ENCODE assay signal across 9 cellular contexts in genomic region chr18:7452331-7452730, GRCh38.
DNase-seq lines count a peak whose midpoint lies in the region; ATAC-seq, FAIRE-seq and TF ChIP-seq lines count a peak whose summit lies in the region.
"Had no signal": no experiment of that assay in that cellular context is flagged by ENCODE, and none has a peak within 500 bp of the region (broad histone marks: within the 10 kb centered on the region; RNA-seq: fewer than 3 reads in every experiment).

No MANE protein-coding gene starts in this region.

- TF ChIP-seq POLR2A in A549 (IDR thresholded peaks at IDR 0.05; ENCODE audit: low read length) (no peak), GM12891 (IDR thresholded peaks at IDR 0.05; ENCODE audit: low read depth, low read length) (no peak)

- H3K27me3 ChIP-seq in OCI-LY3 (ENCODE audit: low read depth, low read length) = no peaks in the 10 kb centered on the region
- H3K27me3 ChIP-seq in naive thymus-derived CD4-positive, alpha-beta T cell (ENCODE audit: control insufficient read depth in 2 of 2, insufficient read depth in 2 of 2, low read length in 2 of 2) = no peaks in the 10 kb centered on the region

- in situ Hi-C loops in GM13977 (cut with MboI; ENCODE audit: low pct_unique_long_range_greater_than_20kb, low sequenced_read_pairs, unreplicated experiment) = no loop called here

- FAIRE-seq in A549 (lab: Jason Lieb, UNC) (no peak), GM12891 (lab: Jason Lieb, UNC) (no peak)

- H2AFZ ChIP-seq in OCI-LY3 (ENCODE audit: low read depth, low read length) = no peak overlapping the region

- no peaks in the 10 kb centered on the region for H3K79me2 ChIP-seq in OCI-LY3 (ENCODE audit: low read length)

- CTCF ChIA-PET in A549 (lab: Yijun Ruan, JAX) = interaction anchor here (1.1 to 2.1 kb wide), 4 partner anchors 8 to 115 kb away, joined by 3 to 5 read pairs (median 4); partner anchors contain the start of gene PTPRM
- CTCF ChIA-PET in naive thymus-derived CD4-positive, alpha-beta T cell (lab: Charles Lee) = no interaction called here

- no peaks in the 10 kb centered on the region for H3K4me1 ChIP-seq in A549
- H3K4me1 ChIP-seq in OCI-LY3 (ENCODE audit: low read length) = no peaks in the 10 kb centered on the region
- H3K4me1 ChIP-seq in naive thymus-derived CD4-positive, alpha-beta T cell (ENCODE audit: control insufficient read depth in 2 of 2, insufficient read depth in 2 of 2, low read length in 2 of 2) = no peaks in the 10 kb centered on the region

- H3K9ac ChIP-seq in OCI-LY3 (ENCODE audit: low read length) = no peak overlapping the region

- TF ChIP-seq RAD21 in A549 (conservative IDR thresholded peaks at IDR 0.05 in 1 of 2, IDR thresholded peaks at IDR 0.05 in 1 of 2) = peak; percentile 10 to 45; a peak in 2 of 5 replicates

- H3K27ac ChIP-seq in A549 = no peak overlapping the region
- H3K27ac ChIP-seq in OCI-LY3 (ENCODE audit: low read length) = no peak overlapping the region
- no peak overlapping the region for H3K27ac ChIP-seq in naive thymus-derived CD4-positive, alpha-beta T cell (ENCODE audit: low read depth, low read length)

- peak; percentile 93 to 97; a peak in 5 of 6 replicates for ATAC-seq in A549
- peak; percentile 8 for ATAC-seq in naive thymus-derived CD4-positive, alpha-beta T cell
- ATAC-seq in HG03280 (IDR thresholded peaks at IDR 0.05; ENCODE audit: unreplicated experiment) = no peak

- H4K20me1 ChIP-seq in OCI-LY3 (ENCODE audit: insufficient read depth, low read length) = no peaks in the 10 kb centered on the region

- POLR2A ChIA-PET in A549 (lab: Yijun Ruan, JAX) = no interaction called here
- POLR2A ChIA-PET in naive thymus-derived CD4-positive, alpha-beta T cell (lab: Charles Lee) = no interaction called here

- H3K36me3 ChIP-seq in OCI-LY3 (replicated peaks; ENCODE audit: low read depth, low read length) = no peaks in the 10 kb centered on the region
- no peaks in the 10 kb centered on the region for H3K36me3 ChIP-seq in naive thymus-derived CD4-positive, alpha-beta T cell (ENCODE audit: control insufficient read depth in 2 of 3, insufficient read depth in 3 of 3, low read length in 3 of 3)

- TF ChIP-seq EP300 in A549 (IDR thresholded peaks at IDR 0.05) = no peak

- TF ChIP-seq CTCF in A549 (IDR thresholded peaks at IDR 0.05) = peak; percentile 36
- TF ChIP-seq CTCF in OCI-LY3 (IDR thresholded peaks at IDR 0.05; ENCODE audit: low read depth, low read length) = peak; percentile 29; the same call in 1 of the 2 replicates
- TF ChIP-seq CTCF in epithelial cell of proximal tubule (conservative IDR thresholded peaks at IDR 0.05; ENCODE audit: low read depth, low read length) = peak; percentile 75
- TF ChIP-seq CTCF in GM13977 (IDR thresholded peaks at IDR 0.05; ENCODE audit: extremely low read depth, insufficient read depth, missing control alignments) = no peak

- WGBS in A549 (ENCODE audit: missing lambda C conversion rate) = 19% methylated on average over 6 of the region's 6 CpGs

- DNase-seq in A549 (ENCODE audit: low read depth in 1 of 2, low spot score in 1 of 2) = peak; percentile 43 to 50
- peak; percentile 30 for DNase-seq in GM12891 (ENCODE audit: insufficient read length, low spot score)
- no peak for DNase-seq in epithelial cell of proximal tubule (ENCODE audit: low read depth)
- no peak for DNase-seq in naive thymus-derived CD4-positive, alpha-beta T cell
- DNase-seq in activated gamma-delta T cell (lab: John Stamatoyannopoulos, UW) = no peak
- no peak for DNase-seq in GM13977 (ENCODE audit: low spot score)

- no peaks in the 10 kb centered on the region for H3K36me3 Mint-ChIP-seq in naive thymus-derived CD4-positive, alpha-beta T cell
- H3K36me3 Mint-ChIP-seq: activated naive CD4-positive, alpha-beta T cell treated with anti-CD3 and anti-CD28 coated beads, Interleukin-2, amount 50 U/mL, for 24 hours had no signal

- no peak overlapping the region for H3K4me3 ChIP-seq in A549
- H3K4me3 ChIP-seq in OCI-LY3 (ENCODE audit: low read length) = no peak overlapping the region
- no peak overlapping the region for H3K4me3 ChIP-seq in epithelial cell of proximal tubule (ENCODE audit: low read depth, low read length)
- no peak overlapping the region for H3K4me3 ChIP-seq in naive thymus-derived CD4-positive, alpha-beta T cell (ENCODE audit: low read length)

- H3K4me3 Mint-ChIP-seq in naive thymus-derived CD4-positive, alpha-beta T cell = no peak overlapping the region
- H3K4me3 Mint-ChIP-seq: activated naive CD4-positive, alpha-beta T cell treated with anti-CD3 and anti-CD28 coated beads, Interleukin-2, amount 50 U/mL, for 24 hours had no signal

- H3K27ac Mint-ChIP-seq in naive thymus-derived CD4-positive, alpha-beta T cell = no peak overlapping the region
- H3K27ac Mint-ChIP-seq: activated naive CD4-positive, alpha-beta T cell treated with anti-CD3 and anti-CD28 coated beads, Interleukin-2, amount 50 U/mL, for 24 hours had no signal

- intact Hi-C loops in naive thymus-derived CD4-positive, alpha-beta T cell (cut with micrococcal nuclease) = no loop called here

- H3K4me1 Mint-ChIP-seq in naive thymus-derived CD4-positive, alpha-beta T cell = no peaks in the 10 kb centered on the region
- H3K4me1 Mint-ChIP-seq: activated naive CD4-positive, alpha-beta T cell treated with anti-CD3 and anti-CD28 coated beads, Interleukin-2, amount 50 U/mL, for 24 hours had no signal

- H3K27me3 Mint-ChIP-seq in naive thymus-derived CD4-positive, alpha-beta T cell = no peaks in the 10 kb centered on the region
- H3K27me3 Mint-ChIP-seq: activated naive CD4-positive, alpha-beta T cell treated with anti-CD3 and anti-CD28 coated beads, Interleukin-2, amount 50 U/mL, for 24 hours had no signal

- peaks cover 0 to 5% (median 3%) of the 10 kb centered on the region in 11 donors for H3K9me3 Mint-ChIP-seq in naive thymus-derived CD4-positive, alpha-beta T cell
- H3K9me3 Mint-ChIP-seq: activated naive CD4-positive, alpha-beta T cell treated with anti-CD3 and anti-CD28 coated beads, Interleukin-2, amount 50 U/mL, for 24 hours had no signal

- H3K4me2 ChIP-seq in A549 (no peak overlapping the region), OCI-LY3 (ENCODE audit: low read length) (no peak overlapping the region)

- H3K9me3 ChIP-seq in A549 (no peaks in the 10 kb centered on the region), OCI-LY3 (ENCODE audit: insufficient read depth, low read length) (no peaks in the 10 kb centered on the region)
- no peaks in the 10 kb centered on the region for H3K9me3 ChIP-seq in naive thymus-derived CD4-positive, alpha-beta T cell (ENCODE audit: control insufficient read depth in 2 of 3, low read length in 3 of 3)

TF ChIP-seq in A549, 52 proteins besides CTCF, POLR2A, EP300 and RAD21 (continues in another document):
- TF ChIP-seq KDM5A (IDR thresholded peaks at IDR 0.05) = no peak
- no peak for TF ChIP-seq ZFP36 (IDR thresholded peaks at IDR 0.05; ENCODE audit: borderline replicate concordance, partially characterized antibody)
- no peak for TF ChIP-seq JUN (IDR thresholded peaks at IDR 0.05)
- no peak for TF ChIP-seq CBX2 (IDR thresholded peaks at IDR 0.05; ENCODE audit: borderline replicate concordance, low read depth)

TF ChIP-seq in GM12891, 5 proteins besides CTCF, POLR2A, EP300 and RAD21:
- TF ChIP-seq POLR2AphosphoS5 (IDR thresholded peaks at IDR 0.05; ENCODE audit: low read depth, low read length) (no peak), POU2F2 (IDR thresholded peaks at IDR 0.05; ENCODE audit: low read depth, low read length) (no peak), SPI1 (IDR thresholded peaks at IDR 0.05; ENCODE audit: low read depth, low read length) (0 out of 2 replicates have a peak, but pooled peaks have one; percentile 8), TAF1 (IDR thresholded peaks at IDR 0.05; ENCODE audit: low read depth, low read length) (no peak)

Comparison
In these comparisons a context has a peak if more than half of its experiments do, and no peak if none do; other contexts are left out.
1. DNase-seq: peak in A549 (2 of 2) and GM12891 (single experiment); none in epithelial cell of proximal tubule (single experiment), naive thymus-derived CD4-positive, alpha-beta T cell (0 of 9), activated gamma-delta T cell (single experiment) and GM13977 (single experiment).